Comparison of ENCODE assay signal across 12 cellular contexts in the genomic region with DNA sequence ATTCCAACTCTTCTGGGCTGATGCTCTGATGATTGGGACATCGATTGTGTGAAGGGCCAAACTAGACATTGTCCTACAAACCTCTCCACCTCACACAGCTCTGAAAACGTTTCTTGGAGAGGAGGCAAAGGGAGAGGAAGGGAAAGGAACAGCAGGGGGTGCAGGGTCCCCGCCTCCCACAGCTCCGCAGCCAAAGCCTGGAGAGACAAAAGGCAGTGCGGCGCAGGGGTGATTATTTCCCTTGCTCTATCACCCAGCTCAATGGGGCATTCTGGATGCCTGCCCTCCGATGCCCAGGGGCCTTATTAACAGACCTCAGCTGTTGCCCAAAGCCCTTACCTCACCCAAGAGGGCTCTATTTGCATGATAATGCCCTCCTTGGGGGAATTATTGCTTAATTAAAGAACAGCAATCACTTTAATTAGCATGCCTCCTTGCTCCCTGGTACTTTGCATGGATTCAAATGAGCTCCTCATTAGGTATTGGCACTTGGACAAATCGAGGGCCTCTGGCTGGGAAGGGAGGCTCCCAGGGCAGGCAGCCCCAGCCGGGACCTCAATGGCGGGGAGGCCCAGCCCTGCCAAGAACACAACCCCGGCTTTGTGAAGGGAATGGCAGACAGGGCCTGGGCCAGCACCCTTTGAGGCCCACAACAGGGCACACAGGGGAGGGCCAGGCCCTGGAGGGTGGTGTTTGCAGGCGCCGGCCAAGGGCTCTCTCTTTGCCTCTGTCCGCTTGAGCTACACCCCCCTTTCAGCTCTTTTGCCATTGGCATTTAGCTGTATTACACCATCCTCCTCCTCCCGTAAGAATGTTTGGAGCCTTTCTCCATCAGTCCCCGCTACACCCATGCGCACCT. TPM values are rescaled to one million over a fixed set of nuclear protein-coding genes. Genes with fewer than 3 reads are reported as not detected.
DNase-seq lines count a peak whose midpoint lies in the region; ATAC-seq, FAIRE-seq and TF ChIP-seq lines count a peak whose summit lies in the region.
"Had no signal": no experiment of that assay in that cellular context is flagged by ENCODE, and none has a peak within 500 bp of the region (broad histone marks: within the 10 kb centered on the region; RNA-seq: fewer than 3 reads in every experiment).

No MANE protein-coding gene starts in this region.

- H3K27ac ChIP-seq in DND-41 (ENCODE audit: low read length) = peak overlapping the region; percentile 21; the same call in 1 of the 2 replicates
- no peak overlapping the region for H3K27ac ChIP-seq in Karpas-422 (ENCODE audit: low read length)
- H3K27ac ChIP-seq in neuronal stem cell (replicated peaks; ENCODE audit: low read length) = no peak overlapping the region
- H3K27ac ChIP-seq: SK-N-MC had no signal

- H3K9me3 ChIP-seq in DND-41 (ENCODE audit: insufficient read depth, low read length, severe bottlenecking) (no peaks in the 10 kb centered on the region), Karpas-422 (ENCODE audit: low read length) (no peaks in the 10 kb centered on the region), neuronal stem cell (replicated peaks in 1 of 2; ENCODE audit: control insufficient read depth in 2 of 2, insufficient read depth in 1 of 2, low read depth in 1 of 2, low read length in 2 of 2) (no peaks in the 10 kb centered on the region)

- H2BK12ac ChIP-seq in neuronal stem cell (ENCODE audit: low read length) = no peak overlapping the region

- H2BK15ac ChIP-seq in neuronal stem cell (ENCODE audit: low read length) = peak overlapping the region; percentile 42

- H2BK5ac ChIP-seq in neuronal stem cell (ENCODE audit: low read length) = no peak overlapping the region

- H3K4me3 ChIP-seq in DND-41 (ENCODE audit: low read depth in 1 of 2, low read length in 2 of 2) (no peak overlapping the region), Karpas-422 (ENCODE audit: low read length) (no peak overlapping the region), neuronal stem cell (ENCODE audit: low read length in 2 of 2) (no peak overlapping the region)
- H3K4me3 ChIP-seq: SK-N-MC had no signal

- WGBS in neuronal stem cell (ENCODE audit: extremely low coverage in 2 of 2, insufficient read length in 2 of 2, insufficient replicate concordance in 1 of 2), 2 donors = no CpG with 5 or more reads among the region's 17 CpGs

- H3K79me2 ChIP-seq in DND-41 (ENCODE audit: insufficient read depth, low read length) (no peaks in the 10 kb centered on the region), Karpas-422 (ENCODE audit: low read length) (no peaks in the 10 kb centered on the region)

- peak overlapping the region; percentile 79 for H3K18ac ChIP-seq in neuronal stem cell (ENCODE audit: low read length)

- no peaks in the 10 kb centered on the region for H3K79me1 ChIP-seq in neuronal stem cell (ENCODE audit: low read depth, low read length)

- peaks cover 24% of the 10 kb centered on the region for H3K4me1 ChIP-seq in DND-41 (ENCODE audit: insufficient read depth, low read length)
- H3K4me1 ChIP-seq in Karpas-422 (ENCODE audit: low read length) = peaks cover 31% of the 10 kb centered on the region
- H3K4me1 ChIP-seq in neuronal stem cell (ENCODE audit: control insufficient read depth in 2 of 2, insufficient read depth in 1 of 2, low read depth in 1 of 2, low read length in 2 of 2) = peaks cover 6 to 44% of the 10 kb centered on the region in 2 donors

- no peaks in the 10 kb centered on the region for H3K27me3 ChIP-seq in DND-41 (ENCODE audit: insufficient read depth, low read length, poor library complexity)
- no peaks in the 10 kb centered on the region for H3K27me3 ChIP-seq in Karpas-422 (ENCODE audit: low read length)
- H3K27me3 ChIP-seq in neuronal stem cell (ENCODE audit: control insufficient read depth in 3 of 3, insufficient read depth in 3 of 3, low read depth in 1 of 3, low read length in 3 of 3) = peaks cover 0 to 55% (median 13%) of the 10 kb centered on the region in 3 experiments

- no peak overlapping the region for H3K4me2 ChIP-seq in DND-41 (ENCODE audit: insufficient read depth, low read length)
- H3K4me2 ChIP-seq in Karpas-422 (ENCODE audit: low read depth, low read length, poor library complexity, severe bottlenecking) = peak overlapping the region; percentile 6
- peak overlapping the region; percentile 11 for H3K4me2 ChIP-seq in neuronal stem cell (ENCODE audit: insufficient read depth, low read length, poor library complexity, severe bottlenecking)

- H2BK120ac ChIP-seq in neuronal stem cell (ENCODE audit: low read depth, low read length) = peak overlapping the region; percentile 32

- FAIRE-seq in frontal cortex (lab: Jason Lieb, UNC) = no peak
- FAIRE-seq: keratinocyte had no signal

- H3K9me2 ChIP-seq in Karpas-422 (replicated peaks; ENCODE audit: insufficient read depth, low read length) = no peaks in the 10 kb centered on the region

- no peak overlapping the region for H4K8ac ChIP-seq in neuronal stem cell (ENCODE audit: low read depth, low read length)

- H2AFZ ChIP-seq in DND-41 (ENCODE audit: low read depth, low read length) (peak overlapping the region; percentile 92; the same call in 1 of the 2 replicates), Karpas-422 (ENCODE audit: low read length) (no peak overlapping the region), neuronal stem cell (ENCODE audit: low read length) (no peak overlapping the region)

- DNase-seq in DND-41 (no peak), Karpas-422 (peak; percentile 88), frontal cortex (ENCODE audit: low spot score in 2 of 2) (peak; percentile 38 to 53), neuronal stem cell (ENCODE audit: low spot score) (no peak), AG08396 (ENCODE audit: low spot score) (no peak)
- DNase-seq in stimulated activated naive CD8-positive, alpha-beta T cell treated with anti-CD3 and anti-CD28 coated beads, Interleukin-15, Interleukin-2, amounts not matched to agents 100 U/mL and 50 U/mL, for 24 hours = no peak
- DNase-seq: activated B cell treated with CpG ODN at 0.5 μM for 24 hours, IMR-90, NCI-H187 treated with DMSO at 0.1 percent for 48 hours had no signal

- no peak overlapping the region for H3K4ac ChIP-seq in neuronal stem cell (ENCODE audit: low read length)

- no peaks in the 10 kb centered on the region for H3K36me3 ChIP-seq in DND-41 (ENCODE audit: insufficient read depth, low read length)
- no peaks in the 10 kb centered on the region for H3K36me3 ChIP-seq in Karpas-422 (ENCODE audit: insufficient read depth, low read length)
- H3K36me3 ChIP-seq in neuronal stem cell (replicated peaks in 1 of 2; ENCODE audit: control insufficient read depth in 2 of 2, insufficient read depth in 2 of 2, low read length in 2 of 2) = no peaks in the 10 kb centered on the region

- H3K23ac ChIP-seq in neuronal stem cell (ENCODE audit: low read depth, low read length, poor library complexity) = no peak overlapping the region

- no peak overlapping the region for H3K14ac ChIP-seq in neuronal stem cell (ENCODE audit: low read length)

- H3K9ac ChIP-seq in DND-41 (ENCODE audit: low read depth, low read length) (no peak overlapping the region), Karpas-422 (ENCODE audit: low read length) (no peak overlapping the region), neuronal stem cell (ENCODE audit: low read depth, low read length, poor library complexity) (no peak overlapping the region)

- no peak for ATAC-seq in DND-41 (ENCODE audit: insufficient read depth, low read depth)
- no peak for ATAC-seq in esophagus mucosa
- no peak for ATAC-seq in stimulated activated naive CD8-positive, alpha-beta T cell treated with anti-CD3 and anti-CD28 coated beads, Interleukin-15, Interleukin-2, amounts not matched to agents 100 U/mL and 50 U/mL, for 24 hours

- H4K20me1 ChIP-seq in DND-41 (ENCODE audit: insufficient read depth, low read length) (no peaks in the 10 kb centered on the region), Karpas-422 (ENCODE audit: insufficient read depth, low read depth, low read length) (0 out of 2 replicates have a peak, but pooled peaks cover 4% of the 10 kb centered on the region)

- no peak overlapping the region for H4K91ac ChIP-seq in neuronal stem cell (ENCODE audit: low read depth, low read length, poor library complexity)

- no peak for TF ChIP-seq CTCF in DND-41 (IDR thresholded peaks at IDR 0.05; ENCODE audit: borderline replicate concordance, extremely low read depth, low read length, poor library complexity, severe bottlenecking)

- H2AK5ac ChIP-seq in neuronal stem cell (ENCODE audit: low read depth, low read length) = peak overlapping the region; percentile 40

RNA-seq across cellular contexts. Expression of a gene that starts 19.8 kb away (rescaled TPM):
- total RNA-seq in Karpas-422 (2014; rRNA removed; shearing (Covaris generic); ENCODE audit: low replicate concordance) = 0.36 and 2.1 TPM in 2 replicates
- total RNA-seq in frontal cortex (32.6 TPM), esophagus mucosa (2.4 TPM)
- 39.7 TPM for polyA plus RNA-seq in neuronal stem cell (2013, experiment 1 of 2)
- polyA plus RNA-seq in neuronal stem cell (2013, experiment 2 of 2) = 38.5 TPM

Comparison
In these comparisons a context has a peak if more than half of its experiments do, and no peak if none do; other contexts are left out.
1. DNase-seq: peak in Karpas-422 (single experiment) and frontal cortex (2 of 2); none in DND-41 (single experiment), neuronal stem cell (single experiment), AG08396 (single experiment) and stimulated activated naive CD8-positive, alpha-beta T cell treated with anti-CD3 and anti-CD28 coated beads, Interleukin-15, Interleukin-2, amounts not matched to agents 100 U/mL and 50 U/mL, for 24 hours (single experiment).